ENCODE assay signal across 25 cellular contexts in the genomic region with DNA sequence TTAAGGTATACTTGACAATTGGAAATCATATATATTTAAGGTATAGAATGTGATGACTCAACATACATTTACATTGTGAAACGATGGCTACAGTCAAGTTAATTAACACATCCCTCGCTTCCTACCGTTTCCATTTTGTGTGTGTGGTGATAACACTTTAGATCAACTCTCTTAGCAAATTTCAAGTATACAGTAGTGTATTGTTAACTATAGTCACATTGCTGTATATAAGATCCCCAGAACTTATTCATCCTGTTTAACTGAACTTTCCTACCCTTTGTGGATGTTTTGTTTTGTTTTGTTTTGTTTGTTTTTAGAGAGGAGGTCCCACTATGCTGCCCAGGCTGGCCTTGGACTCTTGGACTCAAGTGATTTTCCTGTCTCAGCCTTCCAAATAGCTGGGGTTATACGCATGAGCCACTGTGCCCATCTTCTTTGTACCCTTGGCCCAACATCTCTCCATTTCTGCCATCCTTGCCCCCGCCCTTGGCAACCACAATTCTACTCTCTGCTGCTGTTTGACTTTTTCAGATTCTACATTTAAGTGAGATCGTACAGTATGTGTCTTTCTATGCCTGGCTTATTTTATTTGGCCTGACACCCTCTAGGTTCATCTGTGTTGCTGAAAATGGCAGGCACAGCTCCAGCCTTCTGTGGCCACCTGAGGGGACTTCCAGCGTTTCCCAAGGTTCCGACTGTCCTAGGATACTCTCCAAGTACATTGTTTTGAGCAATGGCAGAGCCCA.
"Had no signal": no experiment of that assay in that cellular context is flagged by ENCODE, and none has a peak within 500 bp of the region (broad histone marks: within the 10 kb centered on the region; RNA-seq: fewer than 3 reads in every experiment).

No MANE protein-coding gene starts in this region.

- H3K4me1 ChIP-seq: ascending aorta, Peyer's patch, SJSA1 had no signal

- H3K27me3 ChIP-seq: ascending aorta, body of pancreas, Peyer's patch, SJSA1 had no signal

- FAIRE-seq: TTC549 had no signal

- H3K36me3 ChIP-seq: ascending aorta, Peyer's patch, SJSA1 had no signal

- H3K27ac ChIP-seq: ascending aorta, body of pancreas, Peyer's patch, RWPE1, SJSA1 had no signal

- DNase-seq: activated CD4-positive, alpha-beta memory T cell treated with anti-CD3 and anti-CD28 coated beads for 36 hours; activated CD4-positive, alpha-beta T cell treated with anti-CD3 and anti-CD28 coated beads, Interleukin-2, amount 10 ng/mL, durations not matched to agents 7 days and 5 days; activated CD4-positive, CD25-positive, alpha-beta regulatory T cell; activated effector memory CD4-positive, alpha-beta T cell treated with anti-CD3 and anti-CD28 coated beads, Interleukin-2, amount 50 U/mL, for 16 hours; activated naive CD4-positive, alpha-beta T cell treated with Interleukin-2 at 50 U/mL for 16 hours; activated naive CD8-positive, alpha-beta T cell treated with anti-CD3 and anti-CD28 coated beads, Interleukin-2, amount 50 U/mL, for 24 hours; activated T-cell treated with anti-CD3 and anti-CD28 coated beads, Interleukin-2, amount 50 U/mL, for 4 hours; amniotic stem cell; body of pancreas; central memory CD4-positive, alpha-beta T cell; MM.1S; NCI-H1105; NCI-H1436; NCI-H187; NCI-H2081; NCI-H524; Peyer's patch; SHP77; T-helper 17 cell; T1000 had no signal

- H3K9me3 ChIP-seq: ascending aorta, body of pancreas, Peyer's patch, SJSA1 had no signal

- ATAC-seq: activated naive CD4-positive, alpha-beta T cell treated with anti-CD3 and anti-CD28 coated beads, Interleukin-2, amount 50 U/mL, for 72 hours; activated naive CD8-positive, alpha-beta T cell treated with anti-CD3 and anti-CD28 coated beads, Interleukin-2, amount 50 U/mL, for 24 hours; activated T-cell treated with anti-CD3 and anti-CD28 coated beads, Interleukin-2, amount 50 U/mL, for 4 hours; body of pancreas; T-helper 17 cell had no signal

- H3K4me3 ChIP-seq: ascending aorta, body of pancreas, Peyer's patch, SJSA1 had no signal
